ENCODE assay signal across 7 cellular contexts in genomic region chr5:172887735-172888134, GRCh38. TPM values are rescaled to one million over a fixed set of nuclear protein-coding genes. Genes with fewer than 3 reads are reported as not detected.
DNase-seq lines count a peak whose midpoint lies in the region; ATAC-seq and TF ChIP-seq lines count a peak whose summit lies in the region.

No MANE protein-coding gene starts in this region.

- no TSS peak for BruUV-seq in A673 (replicated peaks; lab: Mats Ljungman, UMichigan)

- H3K9me3 ChIP-seq in ascending aorta = no peaks in the 10 kb centered on the region
- H3K9me3 ChIP-seq in heart left ventricle = peaks cover 0 to 8% (median 0%) of the 10 kb centered on the region in 12 donors
- no peaks in the 10 kb centered on the region for H3K9me3 ChIP-seq in upper lobe of right lung
- H3K9me3 ChIP-seq in T-helper 17 cell (ENCODE audit: control insufficient read depth, low read length, poor library complexity, severe bottlenecking) = no peaks in the 10 kb centered on the region
- no peaks in the 10 kb centered on the region for H3K9me3 ChIP-seq in A673 (ENCODE audit: low read depth, low read length, poor library complexity, severe bottlenecking)

- no peak overlapping the region for H3K27ac Mint-ChIP-seq in T-helper 17 cell

- peaks cover 10% of the 10 kb centered on the region for H3K36me3 Mint-ChIP-seq in T-helper 17 cell (ENCODE audit: low read depth)

- H3K4me3 ChIP-seq in ascending aorta = no peak overlapping the region
- H3K4me3 ChIP-seq in heart left ventricle = peak overlapping the region in 4 of 12 donors; percentile 4 to 25 (median 16)
- no peak overlapping the region for H3K4me3 ChIP-seq in upper lobe of right lung
- H3K4me3 ChIP-seq in A673 (ENCODE audit: low read depth, low read length, poor library complexity, severe bottlenecking) = no peak overlapping the region

- peaks cover 13% of the 10 kb centered on the region for H3K4me1 Mint-ChIP-seq in T-helper 17 cell

- ATAC-seq in heart left ventricle (peak in 3 of 4 donors; percentile 32 to 82 (median 43)), omental fat pad (ENCODE audit: low FRiP score) (peak; percentile 29), upper lobe of right lung (peak; percentile 32), T-helper 17 cell (no peak)

- CTCF ChIA-PET in A673 (lab: Charles Lee) = no interaction called here

- H3K4me3 Mint-ChIP-seq in T-helper 17 cell = no peak overlapping the region

- no peaks in the 10 kb centered on the region for H3K27me3 Mint-ChIP-seq in T-helper 17 cell

- H3K36me3 ChIP-seq in ascending aorta (peaks cover 0 to 9% of the 10 kb centered on the region in 2 donors), heart left ventricle (peaks cover 0 to 30% (median 12%) of the 10 kb centered on the region in 9 donors), upper lobe of right lung (peaks cover 21% of the 10 kb centered on the region), A673 (ENCODE audit: insufficient read depth, low read length, poor library complexity, severe bottlenecking) (no peaks in the 10 kb centered on the region)

- peak in 1 of 2 donors; percentile 7 for TF ChIP-seq POLR2A in heart left ventricle (IDR thresholded peaks at IDR 0.05)

- peak in 1 of 2 donors; percentile 86 for DNase-seq in ascending aorta (ENCODE audit: low spot score in 2 of 2)
- peak; percentile 40 to 86 (median 70) for DNase-seq in heart left ventricle
- DNase-seq in omental fat pad (ENCODE audit: low spot score) = no peak
- no peak for DNase-seq in upper lobe of right lung
- DNase-seq in T-helper 17 cell = no peak
- no peak for DNase-seq in H4 (ENCODE audit: low spot score)
- DNase-seq in A673 (ENCODE audit: low spot score) = no peak

- H3K4me1 ChIP-seq in ascending aorta (peaks cover 21 to 54% of the 10 kb centered on the region in 2 donors), heart left ventricle (peaks cover 3 to 68% (median 52%) of the 10 kb centered on the region in 12 donors), upper lobe of right lung (peaks cover 54% of the 10 kb centered on the region), A673 (ENCODE audit: insufficient read depth, low read length, poor library complexity, severe bottlenecking) (no peaks in the 10 kb centered on the region)

- TF ChIP-seq CTCF in ascending aorta (IDR thresholded peaks at IDR 0.05) = no peak
- no peak for TF ChIP-seq CTCF in heart left ventricle (IDR thresholded peaks at IDR 0.05)
- TF ChIP-seq CTCF in omental fat pad (IDR thresholded peaks at IDR 0.05) = no peak
- no peak for TF ChIP-seq CTCF in upper lobe of right lung (IDR thresholded peaks at IDR 0.05)
- no peak for TF ChIP-seq CTCF in A673 (conservative IDR thresholded peaks at IDR 0.05; ENCODE audit: low read depth, low read length)

- POLR2A ChIA-PET in A673 (lab: Charles Lee; ENCODE audit: low non-redundant PET) = no interaction called here

- H3K27ac ChIP-seq in ascending aorta (peak overlapping the region; percentile 99), heart left ventricle (peak overlapping the region; percentile 58 to 93 (median 86)), upper lobe of right lung (peak overlapping the region; percentile 89), A673 (ENCODE audit: low read depth, low read length, poor library complexity, severe bottlenecking) (no peak overlapping the region)

- WGBS in heart left ventricle, 4 donors = 47 to 64% (median 51%) methylated on average over 9 of the region's 9 CpGs

- H3K27me3 ChIP-seq in ascending aorta = no peaks in the 10 kb centered on the region
- no peaks in the 10 kb centered on the region for H3K27me3 ChIP-seq in heart left ventricle
- no peaks in the 10 kb centered on the region for H3K27me3 ChIP-seq in upper lobe of right lung
- no peaks in the 10 kb centered on the region for H3K27me3 ChIP-seq in A673 (replicated peaks; ENCODE audit: insufficient read depth, low read depth, low read length, poor library complexity)

- intact Hi-C loops in ascending aorta (cut with DNase I) (no loop called here), heart left ventricle (cut with DNase I) (no loop called here), upper lobe of right lung (cut with DNase I) (no loop called here), A673 (cut with micrococcal nuclease; ENCODE audit: unreplicated experiment) (no loop called here)

RNA-seq across cellular contexts. Expression of gene ERGIC1, which starts 53.7 kb away (rescaled TPM):
- total RNA-seq in ascending aorta (184 TPM), heart left ventricle (100 to 1,000 TPM in 1 of 9 donors, 10 to 100 TPM in 8; 67.0 to 109 (median 84.9) TPM), omental fat pad (100 to 1,000 TPM in 3 of 4 donors, 10 to 100 TPM in 1; 98.8 to 227 (median 129) TPM), upper lobe of right lung (186 TPM), T-helper 17 cell (10 to 100 TPM; 50.1 to 53.1 TPM), A673 (2021) (44.2 and 48.7 TPM in 2 replicates)
- 100 to 1,000 TPM in 1 of 2 donors, 10 to 100 TPM in 1; 66.6 to 115 TPM for polyA plus RNA-seq in heart left ventricle
- 72.3 and 86.2 TPM in 2 replicates for total RNA-seq in H4 (2014; rRNA removed; shearing (Covaris generic))

Comparison
In these comparisons a context has a peak if more than half of its experiments do, and no peak if none do; other contexts are left out.
1. DNase-seq: peak in heart left ventricle (5 of 5); none in omental fat pad (single experiment), upper lobe of right lung (single experiment), T-helper 17 cell (0 of 3), H4 (single experiment) and A673 (single experiment).